1 cellular context compared by ENCODE assay signal in the genomic region with DNA sequence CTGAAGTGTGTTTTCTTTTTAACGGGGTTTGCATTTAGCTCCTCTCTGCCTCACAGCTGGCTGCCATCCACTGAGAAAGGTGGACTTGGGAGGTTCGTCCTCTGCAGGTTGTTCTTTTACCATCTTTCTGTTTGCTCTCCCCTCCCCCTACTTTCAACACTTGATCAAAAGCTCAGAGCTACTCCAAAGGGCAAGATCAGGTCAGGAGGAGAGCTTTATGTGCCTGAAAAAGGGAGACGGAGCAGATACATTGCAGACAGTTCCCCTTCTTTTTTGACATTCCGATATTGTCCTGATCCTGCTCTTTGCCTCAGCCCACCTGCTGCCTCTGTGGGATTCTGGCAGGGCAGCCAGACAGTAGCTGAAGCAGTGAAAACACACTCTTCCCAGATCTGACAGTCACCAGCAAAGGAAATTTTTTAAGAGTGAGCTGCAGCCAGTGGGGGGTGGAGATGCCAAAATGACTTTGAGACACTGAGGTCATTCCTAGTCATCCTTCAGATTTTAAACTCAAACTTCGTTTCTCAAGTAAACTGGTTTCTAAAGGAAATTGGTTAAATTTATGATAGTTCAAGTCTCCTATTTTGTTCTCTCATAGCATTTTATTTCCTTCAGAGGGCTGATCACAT.
TF ChIP-seq lines count a peak whose summit lies in the region.

No MANE protein-coding gene starts in this region.

TF ChIP-seq in HepG2, 621 proteins besides CTCF, POLR2A, EP300 and RAD21 (continued from another document and continues in another):
- TF ChIP-seq, protein P1, sequence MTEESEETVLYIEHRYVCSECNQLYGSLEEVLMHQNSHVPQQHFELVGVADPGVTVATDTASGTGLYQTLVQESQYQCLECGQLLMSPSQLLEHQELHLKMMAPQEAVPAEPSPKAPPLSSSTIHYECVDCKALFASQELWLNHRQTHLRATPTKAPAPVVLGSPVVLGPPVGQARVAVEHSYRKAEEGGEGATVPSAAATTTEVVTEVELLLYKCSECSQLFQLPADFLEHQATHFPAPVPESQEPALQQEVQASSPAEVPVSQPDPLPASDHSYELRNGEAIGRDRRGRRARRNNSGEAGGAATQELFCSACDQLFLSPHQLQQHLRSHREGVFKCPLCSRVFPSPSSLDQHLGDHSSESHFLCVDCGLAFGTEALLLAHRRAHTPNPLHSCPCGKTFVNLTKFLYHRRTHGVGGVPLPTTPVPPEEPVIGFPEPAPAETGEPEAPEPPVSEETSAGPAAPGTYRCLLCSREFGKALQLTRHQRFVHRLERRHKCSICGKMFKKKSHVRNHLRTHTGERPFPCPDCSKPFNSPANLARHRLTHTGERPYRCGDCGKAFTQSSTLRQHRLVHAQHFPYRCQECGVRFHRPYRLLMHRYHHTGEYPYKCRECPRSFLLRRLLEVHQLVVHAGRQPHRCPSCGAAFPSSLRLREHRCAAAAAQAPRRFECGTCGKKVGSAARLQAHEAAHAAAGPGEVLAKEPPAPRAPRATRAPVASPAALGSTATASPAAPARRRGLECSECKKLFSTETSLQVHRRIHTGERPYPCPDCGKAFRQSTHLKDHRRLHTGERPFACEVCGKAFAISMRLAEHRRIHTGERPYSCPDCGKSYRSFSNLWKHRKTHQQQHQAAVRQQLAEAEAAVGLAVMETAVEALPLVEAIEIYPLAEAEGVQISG (CRISPR knock-in tag; IDR thresholded peaks at IDR 0.05): peak; percentile 52; the same call in 1 of the 2 replicates
- no peak for TF ChIP-seq SOX13 (IDR thresholded peaks at IDR 0.05)
- peak in 1 of 2 experiments; percentile 86; a peak in 2 of 4 replicates for TF ChIP-seq SOX13 (CRISPR knock-in tag; conservative IDR thresholded peaks at IDR 0.05 in 1 of 2, IDR thresholded peaks at IDR 0.05 in 1 of 2)
- peak; percentile 69; the same call in 1 of the 2 replicates for TF ChIP-seq SOX5 (CRISPR knock-in tag; IDR thresholded peaks at IDR 0.05; ENCODE audit: borderline replicate concordance)
- peak; percentile 97 for TF ChIP-seq KDM6A (CRISPR knock-in tag; IDR thresholded peaks at IDR 0.05; ENCODE audit: low read depth)
- TF ChIP-seq ZNF121 (CRISPR knock-in tag; IDR thresholded peaks at IDR 0.05): 0 out of 2 replicates have a peak, but pooled peaks have one; percentile 17
- no peak for TF ChIP-seq ZNF30 (CRISPR knock-in tag; IDR thresholded peaks at IDR 0.05)
- no peak for TF ChIP-seq SRY (CRISPR knock-in tag; IDR thresholded peaks at IDR 0.05)
- TF ChIP-seq FOXA3 (CRISPR knock-in tag; IDR thresholded peaks at IDR 0.05): peak; percentile 81
- TF ChIP-seq MTA3 (CRISPR knock-in tag; IDR thresholded peaks at IDR 0.05): no peak
- TF ChIP-seq, protein P2, sequence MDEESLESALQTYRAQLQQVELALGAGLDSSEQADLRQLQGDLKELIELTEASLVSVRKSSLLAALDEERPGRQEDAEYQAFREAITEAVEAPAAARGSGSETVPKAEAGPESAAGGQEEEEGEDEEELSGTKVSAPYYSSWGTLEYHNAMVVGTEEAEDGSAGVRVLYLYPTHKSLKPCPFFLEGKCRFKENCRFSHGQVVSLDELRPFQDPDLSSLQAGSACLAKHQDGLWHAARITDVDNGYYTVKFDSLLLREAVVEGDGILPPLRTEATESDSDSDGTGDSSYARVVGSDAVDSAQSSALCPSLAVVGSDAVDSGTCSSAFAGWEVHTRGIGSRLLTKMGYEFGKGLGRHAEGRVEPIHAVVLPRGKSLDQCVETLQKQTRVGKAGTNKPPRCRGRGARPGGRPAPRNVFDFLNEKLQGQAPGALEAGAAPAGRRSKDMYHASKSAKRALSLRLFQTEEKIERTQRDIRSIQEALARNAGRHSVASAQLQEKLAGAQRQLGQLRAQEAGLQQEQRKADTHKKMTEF (CRISPR knock-in tag; IDR thresholded peaks at IDR 0.05): peak; percentile 66; the same call in 1 of the 2 replicates
- TF ChIP-seq ZNF709 (CRISPR knock-in tag; IDR thresholded peaks at IDR 0.05): peak; percentile 82
- peak; percentile 90 for TF ChIP-seq GFI1 (CRISPR knock-in tag; IDR thresholded peaks at IDR 0.05; ENCODE audit: borderline replicate concordance)
- peak; percentile 66 for TF ChIP-seq TEAD3 (CRISPR knock-in tag; optimal IDR thresholded peaks at IDR 0.05; ENCODE audit: borderline replicate concordance)
- no peak for TF ChIP-seq ZNF747 (CRISPR knock-in tag; IDR thresholded peaks at IDR 0.05; ENCODE audit: borderline replicate concordance)
- TF ChIP-seq ESRRA (CRISPR knock-in tag; IDR thresholded peaks at IDR 0.05; ENCODE audit: low read depth): peak; percentile 89
- TF ChIP-seq, protein P3, sequence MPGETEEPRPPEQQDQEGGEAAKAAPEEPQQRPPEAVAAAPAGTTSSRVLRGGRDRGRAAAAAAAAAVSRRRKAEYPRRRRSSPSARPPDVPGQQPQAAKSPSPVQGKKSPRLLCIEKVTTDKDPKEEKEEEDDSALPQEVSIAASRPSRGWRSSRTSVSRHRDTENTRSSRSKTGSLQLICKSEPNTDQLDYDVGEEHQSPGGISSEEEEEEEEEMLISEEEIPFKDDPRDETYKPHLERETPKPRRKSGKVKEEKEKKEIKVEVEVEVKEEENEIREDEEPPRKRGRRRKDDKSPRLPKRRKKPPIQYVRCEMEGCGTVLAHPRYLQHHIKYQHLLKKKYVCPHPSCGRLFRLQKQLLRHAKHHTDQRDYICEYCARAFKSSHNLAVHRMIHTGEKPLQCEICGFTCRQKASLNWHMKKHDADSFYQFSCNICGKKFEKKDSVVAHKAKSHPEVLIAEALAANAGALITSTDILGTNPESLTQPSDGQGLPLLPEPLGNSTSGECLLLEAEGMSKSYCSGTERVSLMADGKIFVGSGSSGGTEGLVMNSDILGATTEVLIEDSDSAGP (CRISPR knock-in tag; IDR thresholded peaks at IDR 0.05; ENCODE audit: borderline replicate concordance): peak; percentile 54; the same call in 1 of the 2 replicates
- peak; percentile 71; the same call in 1 of the 2 replicates for TF ChIP-seq MIER3 (CRISPR knock-in tag; IDR thresholded peaks at IDR 0.05; ENCODE audit: borderline replicate concordance)
- TF ChIP-seq, protein P4, sequence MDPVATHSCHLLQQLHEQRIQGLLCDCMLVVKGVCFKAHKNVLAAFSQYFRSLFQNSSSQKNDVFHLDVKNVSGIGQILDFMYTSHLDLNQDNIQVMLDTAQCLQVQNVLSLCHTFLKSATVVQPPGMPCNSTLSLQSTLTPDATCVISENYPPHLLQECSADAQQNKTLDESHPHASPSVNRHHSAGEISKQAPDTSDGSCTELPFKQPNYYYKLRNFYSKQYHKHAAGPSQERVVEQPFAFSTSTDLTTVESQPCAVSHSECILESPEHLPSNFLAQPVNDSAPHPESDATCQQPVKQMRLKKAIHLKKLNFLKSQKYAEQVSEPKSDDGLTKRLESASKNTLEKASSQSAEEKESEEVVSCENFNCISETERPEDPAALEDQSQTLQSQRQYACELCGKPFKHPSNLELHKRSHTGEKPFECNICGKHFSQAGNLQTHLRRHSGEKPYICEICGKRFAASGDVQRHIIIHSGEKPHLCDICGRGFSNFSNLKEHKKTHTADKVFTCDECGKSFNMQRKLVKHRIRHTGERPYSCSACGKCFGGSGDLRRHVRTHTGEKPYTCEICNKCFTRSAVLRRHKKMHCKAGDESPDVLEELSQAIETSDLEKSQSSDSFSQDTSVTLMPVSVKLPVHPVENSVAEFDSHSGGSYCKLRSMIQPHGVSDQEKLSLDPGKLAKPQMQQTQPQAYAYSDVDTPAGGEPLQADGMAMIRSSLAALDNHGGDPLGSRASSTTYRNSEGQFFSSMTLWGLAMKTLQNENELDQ (CRISPR knock-in tag; IDR thresholded peaks at IDR 0.05; ENCODE audit: borderline replicate concordance): no peak
- TF ChIP-seq ZNF543 (CRISPR knock-in tag; IDR thresholded peaks at IDR 0.05): no peak
- no peak; the same call in 1 of the 2 replicates for TF ChIP-seq KLF15 (CRISPR knock-in tag; IDR thresholded peaks at IDR 0.05; ENCODE audit: borderline replicate concordance)
- peak; percentile 76 for TF ChIP-seq MED1 (CRISPR knock-in tag; IDR thresholded peaks at IDR 0.05)
- peak; percentile 72; the same call in 1 of the 2 replicates for TF ChIP-seq NCOA1 (CRISPR knock-in tag; IDR thresholded peaks at IDR 0.05)
- peak; percentile 50; the same call in 1 of the 2 replicates for TF ChIP-seq POLR2AphosphoS5 (IDR thresholded peaks at IDR 0.05; ENCODE audit: low read depth, low read length)
- TF ChIP-seq, protein P5, sequence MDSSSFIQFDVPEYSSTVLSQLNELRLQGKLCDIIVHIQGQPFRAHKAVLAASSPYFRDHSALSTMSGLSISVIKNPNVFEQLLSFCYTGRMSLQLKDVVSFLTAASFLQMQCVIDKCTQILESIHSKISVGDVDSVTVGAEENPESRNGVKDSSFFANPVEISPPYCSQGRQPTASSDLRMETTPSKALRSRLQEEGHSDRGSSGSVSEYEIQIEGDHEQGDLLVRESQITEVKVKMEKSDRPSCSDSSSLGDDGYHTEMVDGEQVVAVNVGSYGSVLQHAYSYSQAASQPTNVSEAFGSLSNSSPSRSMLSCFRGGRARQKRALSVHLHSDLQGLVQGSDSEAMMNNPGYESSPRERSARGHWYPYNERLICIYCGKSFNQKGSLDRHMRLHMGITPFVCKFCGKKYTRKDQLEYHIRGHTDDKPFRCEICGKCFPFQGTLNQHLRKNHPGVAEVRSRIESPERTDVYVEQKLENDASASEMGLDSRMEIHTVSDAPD (CRISPR knock-in tag; IDR thresholded peaks at IDR 0.05): peak; percentile 27; the same call in 1 of the 2 replicates
- TF ChIP-seq, protein P6, sequence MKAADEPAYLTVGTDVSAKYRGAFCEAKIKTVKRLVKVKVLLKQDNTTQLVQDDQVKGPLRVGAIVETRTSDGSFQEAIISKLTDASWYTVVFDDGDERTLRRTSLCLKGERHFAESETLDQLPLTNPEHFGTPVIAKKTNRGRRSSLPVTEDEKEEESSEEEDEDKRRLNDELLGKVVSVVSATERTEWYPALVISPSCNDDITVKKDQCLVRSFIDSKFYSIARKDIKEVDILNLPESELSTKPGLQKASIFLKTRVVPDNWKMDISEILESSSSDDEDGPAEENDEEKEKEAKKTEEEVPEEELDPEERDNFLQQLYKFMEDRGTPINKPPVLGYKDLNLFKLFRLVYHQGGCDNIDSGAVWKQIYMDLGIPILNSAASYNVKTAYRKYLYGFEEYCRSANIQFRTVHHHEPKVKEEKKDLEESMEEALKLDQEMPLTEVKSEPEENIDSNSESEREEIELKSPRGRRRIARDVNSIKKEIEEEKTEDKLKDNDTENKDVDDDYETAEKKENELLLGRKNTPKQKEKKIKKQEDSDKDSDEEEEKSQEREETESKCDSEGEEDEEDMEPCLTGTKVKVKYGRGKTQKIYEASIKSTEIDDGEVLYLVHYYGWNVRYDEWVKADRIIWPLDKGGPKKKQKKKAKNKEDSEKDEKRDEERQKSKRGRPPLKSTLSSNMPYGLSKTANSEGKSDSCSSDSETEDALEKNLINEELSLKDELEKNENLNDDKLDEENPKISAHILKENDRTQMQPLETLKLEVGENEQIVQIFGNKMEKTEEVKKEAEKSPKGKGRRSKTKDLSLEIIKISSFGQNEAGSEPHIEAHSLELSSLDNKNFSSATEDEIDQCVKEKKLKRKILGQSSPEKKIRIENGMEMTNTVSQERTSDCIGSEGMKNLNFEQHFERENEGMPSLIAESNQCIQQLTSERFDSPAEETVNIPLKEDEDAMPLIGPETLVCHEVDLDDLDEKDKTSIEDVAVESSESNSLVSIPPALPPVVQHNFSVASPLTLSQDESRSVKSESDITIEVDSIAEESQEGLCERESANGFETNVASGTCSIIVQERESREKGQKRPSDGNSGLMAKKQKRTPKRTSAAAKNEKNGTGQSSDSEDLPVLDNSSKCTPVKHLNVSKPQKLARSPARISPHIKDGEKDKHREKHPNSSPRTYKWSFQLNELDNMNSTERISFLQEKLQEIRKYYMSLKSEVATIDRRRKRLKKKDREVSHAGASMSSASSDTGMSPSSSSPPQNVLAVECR (CRISPR knock-in tag; IDR thresholded peaks at IDR 0.05; ENCODE audit: borderline replicate concordance): peak; percentile 40; the same call in 1 of the 2 replicates
- TF ChIP-seq PHF20 (CRISPR knock-in tag; IDR thresholded peaks at IDR 0.05): no peak
- peak; percentile 22; the same call in 1 of the 2 replicates for TF ChIP-seq SPEN (CRISPR knock-in tag; IDR thresholded peaks at IDR 0.05; ENCODE audit: low read depth)
- TF ChIP-seq, protein P7, sequence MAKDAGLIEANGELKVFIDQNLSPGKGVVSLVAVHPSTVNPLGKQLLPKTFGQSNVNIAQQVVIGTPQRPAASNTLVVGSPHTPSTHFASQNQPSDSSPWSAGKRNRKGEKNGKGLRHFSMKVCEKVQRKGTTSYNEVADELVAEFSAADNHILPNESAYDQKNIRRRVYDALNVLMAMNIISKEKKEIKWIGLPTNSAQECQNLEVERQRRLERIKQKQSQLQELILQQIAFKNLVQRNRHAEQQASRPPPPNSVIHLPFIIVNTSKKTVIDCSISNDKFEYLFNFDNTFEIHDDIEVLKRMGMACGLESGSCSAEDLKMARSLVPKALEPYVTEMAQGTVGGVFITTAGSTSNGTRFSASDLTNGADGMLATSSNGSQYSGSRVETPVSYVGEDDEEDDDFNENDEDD (CRISPR knock-in tag; IDR thresholded peaks at IDR 0.05; ENCODE audit: borderline replicate concordance): peak; percentile 52; the same call in 1 of the 2 replicates
- peak; percentile 39; the same call in 1 of the 2 replicates for TF ChIP-seq HOXA3 (CRISPR knock-in tag; IDR thresholded peaks at IDR 0.05)
- TF ChIP-seq ZNF841 (CRISPR knock-in tag; IDR thresholded peaks at IDR 0.05; ENCODE audit: borderline replicate concordance): no peak
- peak; percentile 83 for TF ChIP-seq XRCC5 (optimal IDR thresholded peaks at IDR 0.05; ENCODE audit: low read length)
- TF ChIP-seq HMG20A (CRISPR knock-in tag; IDR thresholded peaks at IDR 0.05; ENCODE audit: borderline replicate concordance): peak; percentile 62; the same call in 1 of the 2 replicates
- peak; percentile 47; the same call in 1 of the 2 replicates for TF ChIP-seq NCOR1 (IDR thresholded peaks at IDR 0.05; ENCODE audit: borderline replicate concordance, low read length)
- TF ChIP-seq, protein P8, sequence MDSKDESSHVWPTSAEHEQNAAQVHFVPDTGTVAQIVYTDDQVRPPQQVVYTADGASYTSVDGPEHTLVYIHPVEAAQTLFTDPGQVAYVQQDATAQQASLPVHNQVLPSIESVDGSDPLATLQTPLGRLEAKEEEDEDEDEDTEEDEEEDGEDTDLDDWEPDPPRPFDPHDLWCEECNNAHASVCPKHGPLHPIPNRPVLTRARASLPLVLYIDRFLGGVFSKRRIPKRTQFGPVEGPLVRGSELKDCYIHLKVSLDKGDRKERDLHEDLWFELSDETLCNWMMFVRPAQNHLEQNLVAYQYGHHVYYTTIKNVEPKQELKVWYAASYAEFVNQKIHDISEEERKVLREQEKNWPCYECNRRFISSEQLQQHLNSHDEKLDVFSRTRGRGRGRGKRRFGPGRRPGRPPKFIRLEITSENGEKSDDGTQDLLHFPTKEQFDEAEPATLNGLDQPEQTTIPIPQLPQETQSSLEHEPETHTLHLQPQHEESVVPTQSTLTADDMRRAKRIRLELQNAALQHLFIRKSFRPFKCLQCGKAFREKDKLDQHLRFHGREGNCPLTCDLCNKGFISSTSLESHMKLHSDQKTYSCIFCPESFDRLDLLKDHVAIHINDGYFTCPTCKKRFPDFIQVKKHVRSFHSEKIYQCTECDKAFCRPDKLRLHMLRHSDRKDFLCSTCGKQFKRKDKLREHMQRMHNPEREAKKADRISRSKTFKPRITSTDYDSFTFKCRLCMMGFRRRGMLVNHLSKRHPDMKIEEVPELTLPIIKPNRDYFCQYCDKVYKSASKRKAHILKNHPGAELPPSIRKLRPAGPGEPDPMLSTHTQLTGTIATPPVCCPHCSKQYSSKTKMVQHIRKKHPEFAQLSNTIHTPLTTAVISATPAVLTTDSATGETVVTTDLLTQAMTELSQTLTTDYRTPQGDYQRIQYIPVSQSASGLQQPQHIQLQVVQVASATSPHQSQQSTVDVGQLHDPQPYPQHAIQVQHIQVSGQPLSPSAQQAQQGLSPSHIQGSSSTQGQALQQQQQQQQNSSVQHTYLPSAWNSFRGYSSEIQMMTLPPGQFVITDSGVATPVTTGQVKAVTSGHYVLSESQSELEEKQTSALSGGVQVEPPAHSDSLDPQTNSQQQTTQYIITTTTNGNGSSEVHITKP (CRISPR knock-in tag; IDR thresholded peaks at IDR 0.05; ENCODE audit: low read depth): peak; percentile 54; the same call in 1 of the 2 replicates
- no peak for TF ChIP-seq ZNF343 (CRISPR knock-in tag; IDR thresholded peaks at IDR 0.05)
- peak; percentile 84 for TF ChIP-seq BCL6 (CRISPR knock-in tag; IDR thresholded peaks at IDR 0.05)
